8 cellular contexts compared by ENCODE assay signal in genomic region chr13:29596064-29596418, GRCh38. TPM values are rescaled to one million over a fixed set of nuclear protein-coding genes. Genes with fewer than 3 reads are reported as not detected.
DNase-seq lines count a peak whose midpoint lies in the region; ATAC-seq and TF ChIP-seq lines count a peak whose summit lies in the region.

No MANE protein-coding gene starts in this region.

- no peaks in the 10 kb centered on the region for H4K20me1 ChIP-seq in GM23248 (ENCODE audit: insufficient read depth)

- peaks cover 42% of the 10 kb centered on the region for H3K79me2 ChIP-seq in GM23248 (ENCODE audit: insufficient read depth)

- intact Hi-C loops in gastrocnemius medialis (cut with DNase I; ENCODE audit: low total_unique reads) = loop anchor here (10.0 kb wide), 3 partner anchors 249 to 881 kb away; partner anchors contain the start of gene SLC46A3

- peak overlapping the region; percentile 94 for H3K4me3 ChIP-seq in GM23248
- H3K4me3 ChIP-seq in foreskin fibroblast (ENCODE audit: low read depth in 1 of 2, low read length in 2 of 2) = peak overlapping the region; percentile 48 to 64
- peak overlapping the region; percentile 46 to 74 (median 59) for H3K4me3 ChIP-seq in gastrocnemius medialis

- no peak for TF ChIP-seq POLR2A in gastrocnemius medialis (IDR thresholded peaks at IDR 0.05)

- DNase-seq in GM23248 = no peak
- DNase-seq in foreskin fibroblast = no peak
- no peak for DNase-seq in gastrocnemius medialis
- DNase-seq in kidney glomerular epithelial cell (lab: John Stamatoyannopoulos, UW) = no peak
- no peak for DNase-seq in stimulated activated CD4-positive, alpha-beta T cell treated with anti-CD3 and anti-CD28 coated beads, Interleukin-15, amount 100 ng/mL, for 24 hours
- DNase-seq in glomerular visceral epithelial cell (ENCODE audit: extremely low spot score) = no peak
- DNase-seq in NOMO-1 treated with DMSO at 0.1 percent for 48 hours (lab: John Stamatoyannopoulos, UW; ENCODE audit: unreplicated experiment) = no peak

- no peaks in the 10 kb centered on the region for H3K9me2 ChIP-seq in GM23248 (ENCODE audit: insufficient read depth)

- H3K27me3 ChIP-seq in GM23248 (replicated peaks; ENCODE audit: insufficient read depth) (no peaks in the 10 kb centered on the region), gastrocnemius medialis (peaks cover 0 to 17% (median 8%) of the 10 kb centered on the region in 3 donors)

- H3K4me2 ChIP-seq in GM23248 (ENCODE audit: unreplicated experiment) = peak overlapping the region; percentile 86

- H3K36me3 ChIP-seq in GM23248 (ENCODE audit: low read depth) (no peaks in the 10 kb centered on the region), gastrocnemius medialis (no peaks in the 10 kb centered on the region)

- peak overlapping the region; percentile 61 for H2AFZ ChIP-seq in GM23248

- TF ChIP-seq CTCF in VCaP (conservative IDR thresholded peaks at IDR 0.05) (no peak; the same call in 1 of the 2 replicates), foreskin fibroblast (IDR thresholded peaks at IDR 0.05; ENCODE audit: low read depth, low read length) (peak; percentile 5), gastrocnemius medialis (IDR thresholded peaks at IDR 0.05 in 4 of 5, conservative IDR thresholded peaks at IDR 0.05 in 1 of 5) (no peak)

- H3K9me3 ChIP-seq in GM23248 (ENCODE audit: low read depth) = no peaks in the 10 kb centered on the region
- H3K9me3 ChIP-seq in gastrocnemius medialis = no peaks in the 10 kb centered on the region

- 47 to 48% methylated on average over 10 of the region's 10 CpGs for WGBS in GM23248 (ENCODE audit: low coverage in 1 of 2, low lambda C conversion rate in 2 of 2, missing lambda C conversion rate in 2 of 2), 2 experiments

- H3K9ac ChIP-seq in GM23248 = peak overlapping the region; percentile 99

- H3K4me1 ChIP-seq in GM23248 (ENCODE audit: insufficient read depth) = peaks cover 30% of the 10 kb centered on the region
- H3K4me1 ChIP-seq in gastrocnemius medialis = peaks cover 0 to 4% of the 10 kb centered on the region in 2 donors

- H3K27ac ChIP-seq in GM23248 = peak overlapping the region; percentile 99
- H3K27ac ChIP-seq in VCaP = peak overlapping the region; percentile 94
- H3K27ac ChIP-seq in gastrocnemius medialis = no peak overlapping the region

- in situ Hi-C loops in GM23248 (cut with MboI) (no loop called here), gastrocnemius medialis (cut with MboI; ENCODE audit: low sequenced_read_pairs in 4 of 4) (no loop called here)

- ATAC-seq in gastrocnemius medialis = no peak

- peaks cover 34% of the 10 kb centered on the region for H3F3A ChIP-seq in GM23248 (ENCODE audit: insufficient read depth)

RNA-seq across cellular contexts. Expression of gene SLC7A1, which starts 0.6 kb away (rescaled TPM):
- 34.7 and 52.0 TPM in 2 replicates for total RNA-seq in GM23248 (2014; rRNA removed; shearing (Covaris generic))
- polyA plus RNA-seq in GM23248 (2016; fragmentation: Nextera tagmentation; extraction: Ambion mirVana) = 37.8 and 38.6 TPM in 2 replicates
- 1 to 10 TPM; 1.6 to 4.6 (median 3.7) TPM for total RNA-seq in gastrocnemius medialis

Comparison
In these comparisons a context has a peak if more than half of its experiments do, and no peak if none do; other contexts are left out.
1. H3K27ac ChIP-seq: peak in GM23248 (single experiment) and VCaP (single experiment); none in gastrocnemius medialis (0 of 4).
2. Peak in every context shown above with its lines, with median percentiles within 50 percentile points of each other: H3K4me3 ChIP-seq.